Comparison of ENCODE assay signal across 9 cellular contexts in the genomic region with DNA sequence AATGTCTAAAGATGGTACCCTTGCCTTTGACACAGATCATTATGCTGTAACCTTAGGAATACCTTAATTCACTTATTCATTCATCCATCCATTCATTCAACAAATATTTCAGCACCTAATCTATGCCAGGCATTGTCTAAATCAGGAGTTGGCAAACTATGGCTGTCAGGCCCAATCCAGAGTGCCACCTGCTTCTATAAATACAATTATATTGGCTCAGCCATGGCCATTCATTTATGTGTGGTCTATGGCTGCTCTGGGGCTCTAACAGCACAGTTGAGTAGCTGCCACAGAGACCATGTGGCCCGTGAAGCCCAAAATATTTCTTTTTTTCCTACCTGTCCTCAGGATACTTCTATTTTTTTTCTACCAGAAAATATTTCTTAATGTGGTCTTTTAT. TPM values are rescaled to one million over a fixed set of nuclear protein-coding genes. Genes with fewer than 3 reads are reported as not detected.
"Had no signal": no experiment of that assay in that cellular context is flagged by ENCODE, and none has a peak within 500 bp of the region (broad histone marks: within the 10 kb centered on the region; RNA-seq: fewer than 3 reads in every experiment).

No MANE protein-coding gene starts in this region.

- H3K36me3 ChIP-seq: HAP-1 had no signal

- DNase-seq: GM23248, GOT3, H7, HFFc6 had no signal

- H3K27ac ChIP-seq: HL-60 had no signal

- H3K9me3 ChIP-seq: HAP-1 had no signal

- H3K4me3 ChIP-seq: GM23248, HAP-1 had no signal

- ATAC-seq: HCT116, HepG2 had no signal

RNA-seq across cellular contexts. Expression of gene CFAP58, which starts 9.4 kb away (rescaled TPM):
- total RNA-seq: HepG2 had no signal
- polyA plus RNA-seq: IgD-negative memory B cell had no signal
